In genomic region chr7:94064541-94065191, GRCh38 we compare ENCODE assay signal across 16 cellular contexts.
DNase-seq lines count a peak whose midpoint lies in the region; ATAC-seq and TF ChIP-seq lines count a peak whose summit lies in the region.
"Had no signal": no experiment of that assay in that cellular context is flagged by ENCODE, and none has a peak within 500 bp of the region (broad histone marks: within the 10 kb centered on the region; RNA-seq: fewer than 3 reads in every experiment).

No MANE protein-coding gene starts in this region.

- peaks cover 5% of the 10 kb centered on the region for H3K9me1 ChIP-seq in IMR-90 (ENCODE audit: insufficient read depth, low read length)

- no peaks in the 10 kb centered on the region for H4K20me1 ChIP-seq in IMR-90 (ENCODE audit: insufficient read depth, low read length)

- CTCF ChIA-PET in IMR-90 (lab: Yijun Ruan, JAX), result interaction anchor here (0.7 kb wide), 1 partner anchor 142 kb away, joined by 4 read pairs; no protein-coding TSS in a partner anchor

- H3K79me1 ChIP-seq in IMR-90 (ENCODE audit: low read depth in 1 of 2, low read length in 2 of 2), result no peaks in the 10 kb centered on the region

- no peak overlapping the region for H3K56ac ChIP-seq in IMR-90 (ENCODE audit: extremely low read depth, insufficient read depth, low read length)

- no peak for TF ChIP-seq POLR2A in IMR-90 (IDR thresholded peaks at IDR 0.05; ENCODE audit: low read depth, low read length)

- peak overlapping the region; percentile 2 for H2BK5ac ChIP-seq in IMR-90 (ENCODE audit: low read depth, low read length, poor library complexity, severe bottlenecking)

- peak overlapping the region; percentile 57; the same call in 1 of the 2 replicates for H3K18ac ChIP-seq in IMR-90 (ENCODE audit: low read depth, low read length)

- H3K36me3 ChIP-seq in IMR-90 (ENCODE audit: control insufficient read depth, insufficient read depth, low read length), result no peaks in the 10 kb centered on the region
- H3K36me3 ChIP-seq: breast epithelium, right atrium auricular region, SJSA1 had no signal

- dilution Hi-C loops in IMR-90 (cut with HindIII; ENCODE audit: low sequenced_read_pairs, unreplicated experiment), result no loop called here

- DNase-seq in COR-L47 (lab: John Stamatoyannopoulos, UW) (peak; percentile 1), IMR-90 (peak; percentile 54), glomerular endothelial cell (ENCODE audit: extremely low read depth, low read depth, low spot score) (peak; percentile 50), HK-2 (ENCODE audit: unreplicated experiment) (no peak), NCI-H1092 treated with DMSO at 0.1 percent for 48 hours (lab: John Stamatoyannopoulos, UW) (no peak)
- DNase-seq: activated naive CD4-positive, alpha-beta T cell treated with Interleukin-2 at 50 U/mL for 16 hours; head of caudate nucleus; naive thymus-derived CD4-positive, alpha-beta T cell; NCI-H2029 treated with DMSO at 0.1 percent for 48 hours; stimulated activated CD4-positive, alpha-beta T cell treated with anti-CD3 and anti-CD28 coated beads, Interleukin-4, amount 100 ng/mL, for 1 hour had no signal

- H2AK9ac ChIP-seq in IMR-90 (replicated peaks; ENCODE audit: low read depth, low read length, poor library complexity), result no peak overlapping the region

- BruUV-seq in IMR-90 (replicated peaks; lab: Mats Ljungman, UMichigan), result no TSS peak

- H3K9ac ChIP-seq in IMR-90 (ENCODE audit: low read depth, low read length), result no peak overlapping the region

- H2BK20ac ChIP-seq in IMR-90 (ENCODE audit: low read depth, low read length), result no peak overlapping the region

- no peak for TF ChIP-seq RAD21 in IMR-90 (IDR thresholded peaks at IDR 0.05; ENCODE audit: low read length)

- H2AFZ ChIP-seq in IMR-90 (replicated peaks; ENCODE audit: low read length, poor library complexity), result no peak overlapping the region

- no peak overlapping the region for H3K4me2 ChIP-seq in IMR-90 (ENCODE audit: low read depth, low read length)

- WGBS in IMR-90 (ENCODE audit: extremely low coverage in 2 of 2, insufficient read length in 1 of 2), 2 experiments, result 77% methylated on average over 2 of the region's 4 CpGs; no CpG with 5 or more reads in 1 of the 2 experiments

- no peak for TF ChIP-seq CTCF in IMR-90 (conservative IDR thresholded peaks at IDR 0.05; ENCODE audit: low read depth, low read length)
- peak; percentile 42; the same call in 1 of the 2 replicates for TF ChIP-seq CTCF in VCaP (conservative IDR thresholded peaks at IDR 0.05)

- H3K23ac ChIP-seq in IMR-90 (ENCODE audit: low read depth, low read length), result no peak overlapping the region

- no peak overlapping the region for H3K14ac ChIP-seq in IMR-90 (replicated peaks; ENCODE audit: low read depth, low read length)

- H2BK15ac ChIP-seq in IMR-90 (ENCODE audit: low read depth, low read length), result no peak overlapping the region

- POLR2A ChIA-PET in IMR-90 (lab: Charles Lee; ENCODE audit: unreplicated experiment), result no interaction called here

- no peak overlapping the region for H2AK5ac ChIP-seq in IMR-90 (ENCODE audit: low read depth, low read length)

- no peak overlapping the region for H4K91ac ChIP-seq in IMR-90 (ENCODE audit: insufficient read depth, low read depth, low read length)

- no peak overlapping the region; the same call in 1 of the 2 replicates for H4K5ac ChIP-seq in IMR-90 (ENCODE audit: low read depth, low read length)

- in situ Hi-C loops in IMR-90 (cut with MboI; ENCODE audit: low sequenced_read_pairs), result no loop called here

- no peak overlapping the region for H4K8ac ChIP-seq in IMR-90 (ENCODE audit: low read depth in 2 of 2, low read length in 2 of 2)

- no peaks in the 10 kb centered on the region for H3K27me3 ChIP-seq in IMR-90 (ENCODE audit: control insufficient read depth, insufficient read depth, low read length)
- H3K27me3 ChIP-seq: right atrium auricular region, SJSA1 had no signal

- H3K4me3 ChIP-seq in IMR-90 (ENCODE audit: insufficient read depth, low read depth, low read length), result no peak overlapping the region
- H3K4me3 ChIP-seq: breast epithelium, right atrium auricular region, SJSA1 had no signal

- H3K4ac ChIP-seq in IMR-90 (ENCODE audit: low read depth, low read length), result no peak overlapping the region

- ATAC-seq in IMR-90 (ENCODE audit: low read depth) (no peak), HG03095 (IDR thresholded peaks at IDR 0.05; ENCODE audit: unreplicated experiment) (no peak), GM21737 (IDR thresholded peaks at IDR 0.05; ENCODE audit: unreplicated experiment) (no peak)
- ATAC-seq: naive thymus-derived CD4-positive, alpha-beta T cell had no signal

- H2BK120ac ChIP-seq in IMR-90 (ENCODE audit: low read depth, low read length), result no peak overlapping the region

- no peaks in the 10 kb centered on the region for H3K9me3 ChIP-seq in IMR-90 (ENCODE audit: control insufficient read depth, insufficient read depth, low read length)
- H3K9me3 ChIP-seq: breast epithelium, right atrium auricular region, SJSA1 had no signal

- intact Hi-C loops in IMR-90 (cut with micrococcal nuclease), result no loop called here

- H3K4me1 ChIP-seq in IMR-90 (ENCODE audit: control insufficient read depth, insufficient read depth, low read length), result peaks cover 16% of the 10 kb centered on the region; the same call in 1 of the 2 replicates
- H3K4me1 ChIP-seq: breast epithelium, right atrium auricular region had no signal

- H3K27ac ChIP-seq in IMR-90 (ENCODE audit: insufficient read depth, low read length) (no peak overlapping the region), VCaP (no peak overlapping the region)
- H3K27ac ChIP-seq: breast epithelium, right atrium auricular region, SJSA1 had no signal

TF ChIP-seq in IMR-90, 13 proteins besides CTCF, POLR2A, EP300 and RAD21:
- TF ChIP-seq CEBPB (IDR thresholded peaks at IDR 0.05; ENCODE audit: low read depth, low read length) (no peak), MAZ (IDR thresholded peaks at IDR 0.05; ENCODE audit: borderline replicate concordance, low read depth, low read length) (no peak), MXI1 (IDR thresholded peaks at IDR 0.05; ENCODE audit: borderline replicate concordance, low read depth, low read length) (no peak), CHD1 (IDR thresholded peaks at IDR 0.05; ENCODE audit: low read depth, low read length) (no peak), FOS (IDR thresholded peaks at IDR 0.05; ENCODE audit: low read depth, low read length) (no peak), RFX5 (IDR thresholded peaks at IDR 0.05; ENCODE audit: low read depth, low read length) (no peak), RCOR1 (IDR thresholded peaks at IDR 0.05; ENCODE audit: insufficient replicate concordance, low read length) (no peak), ELK1 (IDR thresholded peaks at IDR 0.05; ENCODE audit: borderline replicate concordance, low read depth, low read length) (no peak), SMC3 (IDR thresholded peaks at IDR 0.05; ENCODE audit: low read depth, low read length) (no peak), NFE2L2 (IDR thresholded peaks at IDR 0.05; ENCODE audit: low read depth, low read length) (no peak), MAFK (IDR thresholded peaks at IDR 0.05; ENCODE audit: low read depth, low read length) (no peak), BHLHE40 (IDR thresholded peaks at IDR 0.05; ENCODE audit: low read depth, low read length) (no peak)
- TF ChIP-seq, protein P1, sequence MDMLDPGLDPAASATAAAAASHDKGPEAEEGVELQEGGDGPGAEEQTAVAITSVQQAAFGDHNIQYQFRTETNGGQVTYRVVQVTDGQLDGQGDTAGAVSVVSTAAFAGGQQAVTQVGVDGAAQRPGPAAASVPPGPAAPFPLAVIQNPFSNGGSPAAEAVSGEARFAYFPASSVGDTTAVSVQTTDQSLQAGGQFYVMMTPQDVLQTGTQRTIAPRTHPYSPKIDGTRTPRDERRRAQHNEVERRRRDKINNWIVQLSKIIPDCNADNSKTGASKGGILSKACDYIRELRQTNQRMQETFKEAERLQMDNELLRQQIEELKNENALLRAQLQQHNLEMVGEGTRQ (IDR thresholded peaks at IDR 0.05; ENCODE audit: low read depth, low read length), result no peak

Comparison
In these comparisons a context has a peak if more than half of its experiments do, and no peak if none do; other contexts are left out.
1. DNase-seq: peak in COR-L47 (single experiment), IMR-90 (single experiment) and glomerular endothelial cell (single experiment); none in HK-2 (single experiment) and NCI-H1092 treated with DMSO at 0.1 percent for 48 hours (single experiment).